In genomic region chr9:126875780-126876510, GRCh38 we compare ENCODE assay signal across 26 cellular contexts. TPM values are rescaled to one million over a fixed set of nuclear protein-coding genes. Genes with fewer than 3 reads are reported as not detected.
DNase-seq lines count a peak whose midpoint lies in the region; ATAC-seq and TF ChIP-seq lines count a peak whose summit lies in the region.
"Had no signal": no experiment of that assay in that cellular context is flagged by ENCODE, and none has a peak within 500 bp of the region (broad histone marks: within the 10 kb centered on the region; RNA-seq: fewer than 3 reads in every experiment).

No MANE protein-coding gene starts in this region.

- no peak overlapping the region for H2AFZ ChIP-seq in mesenchymal stem cell (ENCODE audit: low read depth, low read length)

- TF ChIP-seq POLR2A in testis (IDR thresholded peaks at IDR 0.05), result no peak

- H3K27ac Mint-ChIP-seq in activated naive CD4-positive, alpha-beta T cell treated with anti-CD3 and anti-CD28 coated beads, Interleukin-2, amount 50 U/mL, for 24 hours, result peak overlapping the region; percentile 62
- H3K27ac Mint-ChIP-seq in WTC11, result 0 out of 2 replicates have a peak overlapping the region, but pooled peaks have one; percentile 34
- peak overlapping the region; percentile 56 for H3K27ac Mint-ChIP-seq in stimulated activated naive B cell treated with anti-CD40 and anti-IgM and Interleukin-4, amounts not matched to agents 10 μg/mL and 1 μg/mL and 100 μg/mL, for 72 hours
- H3K27ac Mint-ChIP-seq: activated B cell treated with CpG ODN at 0.5 μM for 24 hours; activated naive CD4-positive, alpha-beta T cell treated with anti-CD3 and anti-CD28 coated beads, Interleukin-2, amount 10 ng/mL, durations not matched to agents 7 days and 5 days had no signal

- H3K4me1 Mint-ChIP-seq in activated naive CD4-positive, alpha-beta T cell treated with anti-CD3 and anti-CD28 coated beads, Interleukin-2, amount 50 U/mL, for 24 hours, result peaks cover 44% of the 10 kb centered on the region
- peaks cover 9% of the 10 kb centered on the region for H3K4me1 Mint-ChIP-seq in WTC11
- H3K4me1 Mint-ChIP-seq in stimulated activated naive B cell treated with anti-CD40 and anti-IgM and Interleukin-4, amounts not matched to agents 10 μg/mL and 1 μg/mL and 100 μg/mL, for 72 hours, result peaks cover 16 to 36% of the 10 kb centered on the region in 2 donors

- DNase-seq in activated naive CD4-positive, alpha-beta T cell treated with Interleukin-2 at 50 U/mL for 16 hours, result no peak
- DNase-seq in WTC11 (ENCODE audit: low spot score) (no peak), mesenchymal stem cell (peak; percentile 14), epidermal melanocyte (ENCODE audit: insufficient read length, low spot score) (no peak), testis (no peak)
- no peak for DNase-seq in stimulated activated naive B cell treated with anti-CD40 and anti-IgM and Interleukin-4, amounts not matched to agents 10 μg/mL and 1 μg/mL and 100 μg/mL, for 72 hours
- DNase-seq: activated B cell treated with CpG ODN at 0.5 μM for 24 hours; activated naive CD4-positive, alpha-beta T cell treated with anti-CD3 and anti-CD28 coated beads, Interleukin-2, amount 10 ng/mL, durations not matched to agents 7 days and 5 days; anterior cingulate cortex; dermis blood vessel endothelial cell; DMS 273 treated with DMSO at 0.1 percent for 48 hours; kidney glomerular epithelial cell; NCI-H1417 treated with DMSO at 0.1 percent for 48 hours; NCI-H446; retina; stimulated activated CD4-positive, alpha-beta T cell treated with anti-CD3 and anti-CD28 coated beads, Interleukin-2, amount 100 ng/mL, for 48 hours; stimulated activated naive CD4-positive, alpha-beta T cell treated with Interleukin-2 at 50 U/mL for 16 hours; T1000 had no signal

- 82% methylated on average over 2 of the region's 4 CpGs for WGBS in mesenchymal stem cell
- 63 to 74% methylated on average over 4 of the region's 4 CpGs for WGBS in testis, 2 donors

- no peak overlapping the region for H4K8ac ChIP-seq in mesenchymal stem cell (ENCODE audit: low read length)

- no peak overlapping the region for H2BK120ac ChIP-seq in mesenchymal stem cell (ENCODE audit: low read depth, low read length)

- H3K4me3 ChIP-seq in mesenchymal stem cell (ENCODE audit: insufficient read depth in 1 of 2, low read depth in 1 of 2, low read length in 2 of 2), result no peak overlapping the region
- H3K4me3 ChIP-seq in testis, result no peak overlapping the region
- H3K4me3 ChIP-seq: BLaER1 treated with 17β-estradiol and CSF1 and Interleukin-3, amounts not matched to agents 10 nM and 100 nM; lung; thoracic aorta; vagina had no signal

- H3K36me3 ChIP-seq in mesenchymal stem cell (ENCODE audit: control insufficient read depth in 1 of 2, insufficient read depth in 2 of 2, low read depth in 1 of 2, low read length in 2 of 2) (peaks cover 18 to 26% of the 10 kb centered on the region in 2 experiments), testis (ENCODE audit: low read depth, missing control alignments) (no peaks in the 10 kb centered on the region)

- ATAC-seq in WTC11 (no peak), GM18519 (IDR thresholded peaks at IDR 0.05; ENCODE audit: low FRiP score, unreplicated experiment) (no peak)
- ATAC-seq in stimulated activated naive B cell treated with anti-CD40 and anti-IgM and Interleukin-4, amounts not matched to agents 10 μg/mL and 1 μg/mL and 100 μg/mL, for 72 hours (replicated peaks), result no peak
- ATAC-seq: SK-N-SH treated with all-trans-retinoic acid at 6 μM for 48 hours had no signal

- no peaks in the 10 kb centered on the region for H3K36me3 Mint-ChIP-seq in activated naive CD4-positive, alpha-beta T cell treated with anti-CD3 and anti-CD28 coated beads, Interleukin-2, amount 50 U/mL, for 24 hours
- H3K36me3 Mint-ChIP-seq in WTC11, result peaks cover 20% of the 10 kb centered on the region
- peaks cover 17 to 28% of the 10 kb centered on the region in 2 donors for H3K36me3 Mint-ChIP-seq in stimulated activated naive B cell treated with anti-CD40 and anti-IgM and Interleukin-4, amounts not matched to agents 10 μg/mL and 1 μg/mL and 100 μg/mL, for 72 hours

- POLR2A ChIA-PET in WTC11 (lab: Charles Lee), result no interaction called here

- H3K27ac ChIP-seq in mesenchymal stem cell (ENCODE audit: low read length, poor library complexity, severe bottlenecking), result no peak overlapping the region
- no peak overlapping the region for H3K27ac ChIP-seq in testis
- H3K27ac ChIP-seq: BLaER1 treated with 17β-estradiol and CSF1 and Interleukin-3, amounts not matched to agents 10 nM and 100 nM; RWPE1; thoracic aorta; vagina had no signal

- no peak overlapping the region for H2BK15ac ChIP-seq in mesenchymal stem cell (ENCODE audit: low read depth, poor library complexity, severe bottlenecking)

- H2BK5ac ChIP-seq in mesenchymal stem cell (ENCODE audit: low read depth, low read length, poor library complexity, severe bottlenecking), result no peak overlapping the region

- TF ChIP-seq CTCF in WTC11 (IDR thresholded peaks at IDR 0.05) (no peak), testis (IDR thresholded peaks at IDR 0.05) (no peak)

- H3K27me3 ChIP-seq in mesenchymal stem cell (ENCODE audit: control insufficient read depth in 1 of 2, insufficient read depth in 1 of 2, low read length in 2 of 2), result no peaks in the 10 kb centered on the region
- no peaks in the 10 kb centered on the region for H3K27me3 ChIP-seq in testis
- H3K27me3 ChIP-seq: BLaER1 treated with 17β-estradiol and CSF1 and Interleukin-3, amounts not matched to agents 10 nM and 100 nM; vagina had no signal

- CTCF ChIA-PET in WTC11 (lab: Charles Lee), result no interaction called here

- no peak overlapping the region for H3K23ac ChIP-seq in mesenchymal stem cell (ENCODE audit: low read length in 2 of 2)

- H3K79me1 ChIP-seq in mesenchymal stem cell (replicated peaks; ENCODE audit: low read length, poor library complexity, severe bottlenecking), result peaks cover 25% of the 10 kb centered on the region

- intact Hi-C loops in testis (cut with DNase I; ENCODE audit: low total_unique reads), result no loop called here

- no peak overlapping the region for H2BK12ac ChIP-seq in mesenchymal stem cell (ENCODE audit: low read length in 2 of 2)

- no peak overlapping the region for H3K4me2 ChIP-seq in mesenchymal stem cell (ENCODE audit: low read length, poor library complexity, severe bottlenecking)
- H3K4me2 ChIP-seq: BLaER1 treated with 17β-estradiol and CSF1 and Interleukin-3, amounts not matched to agents 10 nM and 100 nM had no signal

- no peak overlapping the region for H2AK5ac ChIP-seq in mesenchymal stem cell (ENCODE audit: low read length, severe bottlenecking)

- no peak overlapping the region for H3K4me3 Mint-ChIP-seq in activated naive CD4-positive, alpha-beta T cell treated with anti-CD3 and anti-CD28 coated beads, Interleukin-2, amount 50 U/mL, for 24 hours
- no peak overlapping the region for H3K4me3 Mint-ChIP-seq in WTC11
- H3K4me3 Mint-ChIP-seq in stimulated activated naive B cell treated with anti-CD40 and anti-IgM and Interleukin-4, amounts not matched to agents 10 μg/mL and 1 μg/mL and 100 μg/mL, for 72 hours, result no peak overlapping the region
- H3K4me3 Mint-ChIP-seq: activated B cell treated with CpG ODN at 0.5 μM for 24 hours; activated naive CD4-positive, alpha-beta T cell treated with anti-CD3 and anti-CD28 coated beads, Interleukin-2, amount 10 ng/mL, durations not matched to agents 7 days and 5 days had no signal

- H3K9me3 ChIP-seq in mesenchymal stem cell (ENCODE audit: control insufficient read depth, low read length) (no peaks in the 10 kb centered on the region), testis (no peaks in the 10 kb centered on the region)
- H3K9me3 ChIP-seq: BLaER1 treated with 17β-estradiol and CSF1 and Interleukin-3, amounts not matched to agents 10 nM and 100 nM; thoracic aorta; vagina had no signal

- H3K27me3 Mint-ChIP-seq in activated naive CD4-positive, alpha-beta T cell treated with anti-CD3 and anti-CD28 coated beads, Interleukin-2, amount 50 U/mL, for 24 hours, result no peaks in the 10 kb centered on the region
- no peaks in the 10 kb centered on the region for H3K27me3 Mint-ChIP-seq in WTC11 (ENCODE audit: low read depth)
- H3K27me3 Mint-ChIP-seq in stimulated activated naive B cell treated with anti-CD40 and anti-IgM and Interleukin-4, amounts not matched to agents 10 μg/mL and 1 μg/mL and 100 μg/mL, for 72 hours, result no peaks in the 10 kb centered on the region
- H3K27me3 Mint-ChIP-seq: activated B cell treated with CpG ODN at 0.5 μM for 24 hours; activated naive CD4-positive, alpha-beta T cell treated with anti-CD3 and anti-CD28 coated beads, Interleukin-2, amount 10 ng/mL, durations not matched to agents 7 days and 5 days had no signal

- H3K4ac ChIP-seq in mesenchymal stem cell (ENCODE audit: low read depth in 1 of 2, low read length in 2 of 2), result no peak overlapping the region

- H4K91ac ChIP-seq in mesenchymal stem cell (ENCODE audit: low read length), result no peak overlapping the region

- H3K9ac ChIP-seq in mesenchymal stem cell (ENCODE audit: low read length), result no peak overlapping the region
- H3K9ac ChIP-seq: BLaER1 treated with 17β-estradiol and CSF1 and Interleukin-3, amounts not matched to agents 10 nM and 100 nM had no signal

- no peaks in the 10 kb centered on the region for H3K4me1 ChIP-seq in mesenchymal stem cell (ENCODE audit: control insufficient read depth, insufficient read depth, low read depth, low read length)
- H3K4me1 ChIP-seq in testis, result no peaks in the 10 kb centered on the region
- H3K4me1 ChIP-seq: vagina had no signal

- H3K18ac ChIP-seq in mesenchymal stem cell (ENCODE audit: low read depth in 1 of 2, low read length in 2 of 2), result no peak overlapping the region

- H3K9me3 Mint-ChIP-seq in activated naive CD4-positive, alpha-beta T cell treated with anti-CD3 and anti-CD28 coated beads, Interleukin-2, amount 50 U/mL, for 24 hours, result no peaks in the 10 kb centered on the region
- H3K9me3 Mint-ChIP-seq in WTC11, result no peaks in the 10 kb centered on the region
- no peaks in the 10 kb centered on the region for H3K9me3 Mint-ChIP-seq in stimulated activated naive B cell treated with anti-CD40 and anti-IgM and Interleukin-4, amounts not matched to agents 10 μg/mL and 1 μg/mL and 100 μg/mL, for 72 hours
- H3K9me3 Mint-ChIP-seq: activated B cell treated with CpG ODN at 0.5 μM for 24 hours; activated naive CD4-positive, alpha-beta T cell treated with anti-CD3 and anti-CD28 coated beads, Interleukin-2, amount 10 ng/mL, durations not matched to agents 7 days and 5 days had no signal

- no peak overlapping the region for H3K14ac ChIP-seq in mesenchymal stem cell (ENCODE audit: low read length in 2 of 2)

TF ChIP-seq in WTC11, 78 proteins besides CTCF, POLR2A, EP300 and RAD21 (continues in another document):
- no peak for TF ChIP-seq RORB (CRISPR knock-in tag; IDR thresholded peaks at IDR 0.05)

RNA-seq across cellular contexts. Expression of gene ZBTB34, which starts 15.5 kb away (rescaled TPM):
- total RNA-seq in WTC11 (2021) (15.9 to 18.4 TPM (median 16.9 TPM) in 3 replicates), testis (10 to 100 TPM; 14.0 to 14.6 TPM)
- 6.7 TPM for polyA plus RNA-seq in mesenchymal stem cell (2013, experiment 1 of 2)
- polyA plus RNA-seq in mesenchymal stem cell (2013, experiment 2 of 2), result 6.5 TPM
- 6.2 TPM for polyA plus RNA-seq in testis (ENCODE audit: insufficient read depth, low read depth, low replicate concordance)

RNA-seq across cellular contexts. Expression of gene RALGPS1, which starts 38.6 kb away (rescaled TPM):
- total RNA-seq in WTC11 (2021) (26.1 to 28.5 TPM (median 27.4 TPM) in 3 replicates), testis (10 to 100 TPM; 36.9 to 48.6 TPM)
- 1.6 TPM for polyA plus RNA-seq in mesenchymal stem cell (2013, experiment 1 of 2)
- 1.6 TPM for polyA plus RNA-seq in mesenchymal stem cell (2013, experiment 2 of 2)
- polyA plus RNA-seq in testis (ENCODE audit: insufficient read depth, low read depth, low replicate concordance), result 35.9 TPM
